In the genomic region with DNA sequence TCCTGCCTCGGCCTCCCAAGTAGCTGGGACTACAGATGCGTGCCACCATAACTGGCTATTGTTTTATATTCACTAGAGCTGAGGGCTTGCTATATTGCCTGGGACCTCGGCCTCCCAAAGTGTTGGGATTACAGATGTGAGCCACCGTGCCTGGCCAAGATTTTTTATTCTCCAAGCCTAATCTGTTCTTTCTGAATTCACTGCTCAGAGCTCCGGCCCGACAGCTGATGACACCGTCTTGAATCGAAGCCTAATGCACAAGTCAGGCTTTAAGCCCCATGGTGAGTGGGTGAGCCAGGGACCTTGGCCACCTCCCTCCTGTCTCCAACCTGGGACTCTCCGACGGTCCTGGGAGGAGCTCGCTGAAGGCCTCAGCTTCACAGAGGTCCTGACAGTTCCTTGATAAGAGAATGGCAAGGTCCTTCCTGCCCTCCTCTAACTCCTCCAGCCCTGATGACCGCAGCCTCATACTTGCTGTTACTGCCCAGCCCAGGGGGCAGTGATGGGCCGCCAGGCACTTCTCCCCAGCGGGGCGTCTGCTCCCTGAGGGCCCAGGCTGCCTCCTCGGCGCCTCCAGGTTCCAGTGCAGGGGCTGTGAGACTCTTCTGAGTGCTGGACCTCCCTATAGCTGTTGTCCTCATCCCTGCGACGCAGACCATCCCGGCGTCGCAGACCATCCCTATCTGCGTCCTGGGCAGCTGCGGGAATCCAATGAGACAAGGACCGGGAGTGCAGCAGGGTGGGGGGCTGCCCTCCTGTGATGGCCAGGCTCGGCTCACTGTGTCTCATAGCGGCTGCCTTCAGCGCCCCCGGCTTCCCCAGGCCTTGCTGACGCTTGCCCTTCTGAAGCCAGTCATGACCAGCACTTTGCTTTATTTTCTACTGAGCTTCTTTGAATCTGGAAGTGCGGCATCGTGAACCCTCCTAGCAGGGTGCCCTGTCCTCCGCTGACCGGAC, we compare ENCODE assay signal across 17 cellular contexts.
"Had no signal": no experiment of that assay in that cellular context is flagged by ENCODE, and none has a peak within 500 bp of the region (broad histone marks: within the 10 kb centered on the region; RNA-seq: fewer than 3 reads in every experiment).

No MANE protein-coding gene starts in this region.

- DNase-seq: activated CD4-positive, alpha-beta T cell treated with anti-CD3 and anti-CD28 coated beads, Interleukin-2, amount 50 U/mL, for 1 hour; activated naive CD4-positive, alpha-beta T cell treated with anti-CD3 and anti-CD28 coated beads, Interleukin-2, amount 50 U/mL, for 16 hours; activated T-cell treated with anti-CD3 and anti-CD28 coated beads for 4 hours; caudate nucleus; cortex of kidney; effector CD8-positive, alpha-beta T cell; foreskin keratinocyte; glutamatergic neuron; hypothalamus; pancreas; stimulated activated CD4-positive, alpha-beta T cell treated with anti-CD3 and anti-CD28 coated beads, Interleukin-1b, Interleukin-23, amount 100 ng/mL, for 48 hours; stimulated activated naive B cell treated with anti-CD40 and anti-IgM and Interleukin-4, amounts not matched to agents 10 μg/mL and 1 μg/mL and 100 μg/mL, for 72 hours; T-cell; T-helper 9 cell had no signal

- H3K9me3 Mint-ChIP-seq: activated T-helper 2 cell treated with anti-CD3 and anti-CD28 coated beads, Interferon-gamma antibody, Interleukin-2, Interleukin-4, amounts not matched to agents 10 μg/mL and 5 μg/mL and 100 μg/mL, durations not matched to agents 14 hours and 24 hours and 36 hours; stimulated activated naive B cell treated with anti-CD40 and anti-IgM and Interleukin-4, amounts not matched to agents 10 μg/mL and 1 μg/mL and 100 μg/mL, for 72 hours; T-cell; type B pancreatic cell had no signal

- H3K27me3 ChIP-seq: foreskin keratinocyte had no signal

- H3K27ac ChIP-seq: foreskin keratinocyte, pancreas, suprapubic skin had no signal

- H3K27ac Mint-ChIP-seq: activated T-helper 2 cell treated with anti-CD3 and anti-CD28 coated beads, Interferon-gamma antibody, Interleukin-2, Interleukin-4, amounts not matched to agents 10 μg/mL and 5 μg/mL and 100 μg/mL, durations not matched to agents 14 hours and 24 hours and 36 hours; stimulated activated naive B cell treated with anti-CD40 and anti-IgM and Interleukin-4, amounts not matched to agents 10 μg/mL and 1 μg/mL and 100 μg/mL, for 72 hours; T-cell; type B pancreatic cell had no signal

- FAIRE-seq: pancreas had no signal

- H3K4me3 Mint-ChIP-seq: stimulated activated naive B cell treated with anti-CD40 and anti-IgM and Interleukin-4, amounts not matched to agents 10 μg/mL and 1 μg/mL and 100 μg/mL, for 72 hours; T-cell; type B pancreatic cell had no signal

- H3K4me1 Mint-ChIP-seq: stimulated activated naive B cell treated with anti-CD40 and anti-IgM and Interleukin-4, amounts not matched to agents 10 μg/mL and 1 μg/mL and 100 μg/mL, for 72 hours; T-cell had no signal

- H3K36me3 ChIP-seq: pancreas, suprapubic skin had no signal

- ATAC-seq: foreskin keratinocyte; pancreas; stimulated activated naive B cell treated with anti-CD40 and anti-IgM and Interleukin-4, amounts not matched to agents 10 μg/mL and 1 μg/mL and 100 μg/mL, for 72 hours had no signal

- H3K4me3 ChIP-seq: pancreas, suprapubic skin had no signal

- H3K9me3 ChIP-seq: pancreas, suprapubic skin had no signal

- H3K36me3 Mint-ChIP-seq: stimulated activated naive B cell treated with anti-CD40 and anti-IgM and Interleukin-4, amounts not matched to agents 10 μg/mL and 1 μg/mL and 100 μg/mL, for 72 hours; T-cell; type B pancreatic cell had no signal

- H3K4me1 ChIP-seq: foreskin keratinocyte, pancreas had no signal
